In the genomic region with DNA sequence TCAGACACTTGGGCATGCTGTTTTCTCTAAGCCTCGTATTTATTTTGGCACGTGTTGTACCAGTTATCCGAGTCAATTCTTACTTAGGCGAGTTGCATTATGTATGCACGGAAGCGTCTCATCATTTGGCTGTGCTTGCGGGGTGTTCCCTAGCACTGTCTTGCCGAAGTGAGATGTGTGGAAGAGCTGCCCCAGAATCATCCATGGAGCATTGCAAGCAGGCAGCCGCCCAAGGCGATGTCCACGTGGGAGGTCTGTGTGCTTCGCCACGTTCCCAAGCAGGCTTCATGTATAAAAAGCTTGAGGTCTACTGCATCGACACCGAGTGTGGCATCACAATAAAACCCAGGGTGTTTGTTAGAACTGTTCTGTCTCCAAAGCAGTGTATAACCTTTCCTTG, we compare ENCODE assay signal across 25 cellular contexts.
DNase-seq lines count a peak whose midpoint lies in the region; TF ChIP-seq lines count a peak whose summit lies in the region.
"Had no signal": no experiment of that assay in that cellular context is flagged by ENCODE, and none has a peak within 500 bp of the region (broad histone marks: within the 10 kb centered on the region; RNA-seq: fewer than 3 reads in every experiment).

No MANE protein-coding gene starts in this region.

- no peaks in the 10 kb centered on the region for H3K4me1 Mint-ChIP-seq in Caco-2 (ENCODE audit: low read depth, unreplicated experiment)

- WGBS in spleen, 5 donors = 89 to 96% (median 90%) methylated on average over 15 of the region's 15 CpGs
- WGBS in esophagus squamous epithelium, 2 donors = 60 to 74% methylated on average over 14 to 15 of the region's 15 CpGs

- POLR2A ChIA-PET in Caco-2 (lab: Charles Lee) = no interaction called here

- H3K27ac ChIP-seq in spleen = no peak overlapping the region
- no peak overlapping the region for H3K27ac ChIP-seq in esophagus squamous epithelium
- H3K27ac ChIP-seq: 22Rv1; BLaER1 treated with 17β-estradiol and CSF1 and Interleukin-3, amounts not matched to agents 10 nM and 100 nM; RWPE1 had no signal

- no peak overlapping the region for H3K4me3 Mint-ChIP-seq in Caco-2 (ENCODE audit: unreplicated experiment)
- H3K4me3 Mint-ChIP-seq: CD8-positive, alpha-beta T cell had no signal

- no TSS peak for BruUV-seq in Caco-2 (replicated peaks; lab: Mats Ljungman, UMichigan)

- H3K27me3 ChIP-seq in spleen (replicated peaks in 1 of 7) = no peaks in the 10 kb centered on the region
- H3K27me3 ChIP-seq in Caco-2 (replicated peaks; ENCODE audit: control insufficient read depth, insufficient read depth, low read length) = no peaks in the 10 kb centered on the region
- no peaks in the 10 kb centered on the region for H3K27me3 ChIP-seq in esophagus squamous epithelium
- H3K27me3 ChIP-seq: BLaER1 treated with 17β-estradiol and CSF1 and Interleukin-3, amounts not matched to agents 10 nM and 100 nM had no signal

- intact Hi-C loops in spleen (cut with DNase I; ENCODE audit: low total_unique reads) = no loop called here
- intact Hi-C loops in Caco-2 (cut with micrococcal nuclease; ENCODE audit: unreplicated experiment) = no loop called here
- intact Hi-C loops in esophagus squamous epithelium (cut with DNase I) = no loop called here

- peaks cover 2% of the 10 kb centered on the region for H3K27me3 Mint-ChIP-seq in Caco-2 (ENCODE audit: insufficient read depth, unreplicated experiment)

- H3K9me3 ChIP-seq in spleen (peaks cover 0 to 12% (median 0%) of the 10 kb centered on the region in 8 donors), Caco-2 (no peaks in the 10 kb centered on the region), esophagus squamous epithelium (peaks cover 0 to 7% (median 0%) of the 10 kb centered on the region in 3 donors)
- H3K9me3 ChIP-seq: BLaER1 treated with 17β-estradiol and CSF1 and Interleukin-3, amounts not matched to agents 10 nM and 100 nM had no signal

- no peak overlapping the region for H3K27ac Mint-ChIP-seq in Caco-2 (ENCODE audit: unreplicated experiment)
- H3K27ac Mint-ChIP-seq: CD8-positive, alpha-beta T cell had no signal

- CTCF ChIA-PET in Caco-2 (lab: Charles Lee) = no interaction called here

- H3K4me1 ChIP-seq in spleen (no peaks in the 10 kb centered on the region), Caco-2 (no peaks in the 10 kb centered on the region), esophagus squamous epithelium (no peaks in the 10 kb centered on the region)

- no peak for TF ChIP-seq CTCF in spleen (IDR thresholded peaks at IDR 0.05 in 8 of 11, conservative IDR thresholded peaks at IDR 0.05 in 3 of 11)
- no peak for TF ChIP-seq CTCF in Caco-2 (IDR thresholded peaks at IDR 0.05; ENCODE audit: insufficient read depth in 1 of 2, low read depth in 1 of 2, low read length in 1 of 2, severe bottlenecking in 1 of 2, unreplicated experiment in 1 of 2)
- no peak for TF ChIP-seq CTCF in esophagus squamous epithelium (IDR thresholded peaks at IDR 0.05)

- DNase-seq in Ammon's horn (ENCODE audit: low spot score) (peak; percentile 17), cerebellum (ENCODE audit: low spot score) (peak; percentile 0), middle frontal gyrus (ENCODE audit: extremely low spot score, low spot score) (peak; percentile 36), spleen (peak; percentile 42), Caco-2 (no peak), esophagus squamous epithelium (lab: John Stamatoyannopoulos, UW) (no peak), HK-2 (ENCODE audit: unreplicated experiment) (no peak)
- no peak for DNase-seq in stimulated activated CD4-positive, alpha-beta T cell treated with anti-CD3 and anti-CD28 coated beads, Interleukin-1b, Interleukin-23, amount 100 ng/mL, for 48 hours
- DNase-seq: ACHN; Calu3; CD8-positive, alpha-beta T cell; DMS153; GDM1; GOT3; Kasumi-1; NCI-H1048; NCI-H1417 treated with DMSO at 0.1 percent for 48 hours; NCI-H187; NCI-H2227 treated with DMSO at 0.1 percent for 48 hours; NCI-H510A; SHP77 treated with DMSO at 0.1 percent for 48 hours; SK-N-SH had no signal

- no peaks in the 10 kb centered on the region for H3K36me3 ChIP-seq in spleen
- no peaks in the 10 kb centered on the region for H3K36me3 ChIP-seq in Caco-2 (ENCODE audit: control insufficient read depth, insufficient read depth, low read length)
- no peaks in the 10 kb centered on the region for H3K36me3 ChIP-seq in esophagus squamous epithelium
- H3K36me3 ChIP-seq: BLaER1 treated with 17β-estradiol and CSF1 and Interleukin-3, amounts not matched to agents 10 nM and 100 nM had no signal

- H3K9me3 Mint-ChIP-seq in Caco-2 (ENCODE audit: unreplicated experiment) = no peaks in the 10 kb centered on the region

- TF ChIP-seq POLR2A in spleen (IDR thresholded peaks at IDR 0.05) = no peak
- TF ChIP-seq POLR2A in esophagus squamous epithelium (IDR thresholded peaks at IDR 0.05) = no peak

- no peaks in the 10 kb centered on the region for H3K36me3 Mint-ChIP-seq in Caco-2 (ENCODE audit: insufficient read depth, unreplicated experiment)
- H3K36me3 Mint-ChIP-seq: CD8-positive, alpha-beta T cell had no signal

- H3K4me3 ChIP-seq in spleen (no peak overlapping the region), Caco-2 (ENCODE audit: low read depth, low read length) (no peak overlapping the region), esophagus squamous epithelium (no peak overlapping the region)
- H3K4me3 ChIP-seq: BLaER1 treated with 17β-estradiol and CSF1 and Interleukin-3, amounts not matched to agents 10 nM and 100 nM had no signal

Comparison
In these comparisons a context has a peak if more than half of its experiments do, and no peak if none do; other contexts are left out.
1. DNase-seq: peak in Ammon's horn (single experiment), cerebellum (single experiment), middle frontal gyrus (single experiment) and spleen (single experiment); none in Caco-2 (0 of 2), stimulated activated CD4-positive, alpha-beta T cell treated with anti-CD3 and anti-CD28 coated beads, Interleukin-1b, Interleukin-23, amount 100 ng/mL, for 48 hours (single experiment), esophagus squamous epithelium (single experiment) and HK-2 (single experiment).